ENCODE assay signal across 8 cellular contexts in the genomic region with DNA sequence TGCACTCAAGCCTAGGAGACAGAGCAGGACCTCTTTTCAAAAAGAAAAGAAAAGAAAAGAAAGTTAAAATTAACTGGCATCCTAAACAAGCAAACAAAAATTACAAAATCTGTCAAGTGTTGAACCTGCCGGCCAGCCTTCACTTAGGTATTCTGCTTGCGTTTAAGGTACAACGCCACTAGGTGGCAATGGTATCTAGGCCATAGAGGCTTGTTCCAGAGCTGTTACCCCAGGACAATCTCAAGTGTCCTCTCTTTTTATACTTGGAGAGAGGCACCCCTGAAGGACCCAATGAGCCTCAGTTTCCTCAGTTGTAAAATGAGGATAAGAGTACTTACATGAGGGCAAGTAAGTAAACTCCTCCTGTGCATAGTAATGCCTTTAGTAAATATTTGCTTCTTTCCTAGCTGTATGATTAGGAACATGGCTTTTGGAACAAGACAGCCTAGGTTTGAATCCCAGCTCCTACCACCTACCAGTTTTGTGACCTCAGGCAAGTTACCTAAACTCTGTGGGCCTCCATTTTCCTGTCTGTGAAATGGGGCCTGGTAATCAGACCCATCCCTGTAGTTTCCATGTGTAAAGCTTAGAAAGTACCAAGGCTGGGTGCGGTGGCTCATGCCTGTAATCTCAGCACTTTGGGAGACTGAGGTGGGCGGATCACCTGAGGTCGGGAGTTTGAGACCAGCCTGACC. TPM values are rescaled to one million over a fixed set of nuclear protein-coding genes. Genes with fewer than 3 reads are reported as not detected.
DNase-seq lines count a peak whose midpoint lies in the region; ATAC-seq and TF ChIP-seq lines count a peak whose summit lies in the region.

No MANE protein-coding gene starts in this region.

- no peak overlapping the region for H3K27ac Mint-ChIP-seq in memory B cell

- peaks cover under 1% of the 10 kb centered on the region for H3K4me1 Mint-ChIP-seq in memory B cell

- H3K4me3 Mint-ChIP-seq in memory B cell, result no peak overlapping the region

- no peak overlapping the region for H3K27ac ChIP-seq in WERI-Rb-1

- peaks cover 4% of the 10 kb centered on the region for H3K27me3 Mint-ChIP-seq in memory B cell

- DNase-seq in NCI-H1417 (lab: John Stamatoyannopoulos, UW), result peak; percentile 23 to 65 (median 30)
- DNase-seq in NCI-H1417 treated with DMSO at 0.1 percent for 48 hours (lab: John Stamatoyannopoulos, UW), result no peak
- DNase-seq in NCI-H1694 treated with DMSO at 0.1 percent for 48 hours (lab: John Stamatoyannopoulos, UW), result peak; percentile 53
- DNase-seq in WERI-Rb-1, result peak; percentile 78
- peak; percentile 54 for DNase-seq in cerebellum (ENCODE audit: low spot score)
- peak; percentile 39 to 44 for DNase-seq in memory B cell (ENCODE audit: low spot score in 2 of 2)
- DNase-seq in superior temporal gyrus (ENCODE audit: extremely low spot score), result peak; percentile 55

- H3K4me3 ChIP-seq in WERI-Rb-1 (ENCODE audit: low read depth, low read length), result no peak overlapping the region

- H3K36me3 Mint-ChIP-seq in memory B cell, result no peaks in the 10 kb centered on the region

- ATAC-seq in memory B cell (ENCODE audit: low read depth) (peak; percentile 77), GM21367 (IDR thresholded peaks at IDR 0.05; ENCODE audit: unreplicated experiment) (no peak)

- peak; percentile 93 for TF ChIP-seq CTCF in WERI-Rb-1 (IDR thresholded peaks at IDR 0.05; ENCODE audit: low read depth, low read length)

- no peaks in the 10 kb centered on the region for H3K27me3 ChIP-seq in WERI-Rb-1 (ENCODE audit: insufficient read depth, low read depth, severe bottlenecking)

- H3K9me3 ChIP-seq in WERI-Rb-1 (ENCODE audit: severe bottlenecking), result no peaks in the 10 kb centered on the region

- H3K36me3 ChIP-seq in WERI-Rb-1, result no peaks in the 10 kb centered on the region

- no peaks in the 10 kb centered on the region for H3K9me3 Mint-ChIP-seq in memory B cell

RNA-seq across cellular contexts. Expression of gene PACSIN1, which starts 5.8 kb away (rescaled TPM):
- 4.3 TPM for total RNA-seq in cerebellum

RNA-seq across cellular contexts. Expression of gene RPS10, which starts 34.2 kb away (rescaled TPM):
- total RNA-seq in cerebellum, result 716 TPM
